In the genomic region with DNA sequence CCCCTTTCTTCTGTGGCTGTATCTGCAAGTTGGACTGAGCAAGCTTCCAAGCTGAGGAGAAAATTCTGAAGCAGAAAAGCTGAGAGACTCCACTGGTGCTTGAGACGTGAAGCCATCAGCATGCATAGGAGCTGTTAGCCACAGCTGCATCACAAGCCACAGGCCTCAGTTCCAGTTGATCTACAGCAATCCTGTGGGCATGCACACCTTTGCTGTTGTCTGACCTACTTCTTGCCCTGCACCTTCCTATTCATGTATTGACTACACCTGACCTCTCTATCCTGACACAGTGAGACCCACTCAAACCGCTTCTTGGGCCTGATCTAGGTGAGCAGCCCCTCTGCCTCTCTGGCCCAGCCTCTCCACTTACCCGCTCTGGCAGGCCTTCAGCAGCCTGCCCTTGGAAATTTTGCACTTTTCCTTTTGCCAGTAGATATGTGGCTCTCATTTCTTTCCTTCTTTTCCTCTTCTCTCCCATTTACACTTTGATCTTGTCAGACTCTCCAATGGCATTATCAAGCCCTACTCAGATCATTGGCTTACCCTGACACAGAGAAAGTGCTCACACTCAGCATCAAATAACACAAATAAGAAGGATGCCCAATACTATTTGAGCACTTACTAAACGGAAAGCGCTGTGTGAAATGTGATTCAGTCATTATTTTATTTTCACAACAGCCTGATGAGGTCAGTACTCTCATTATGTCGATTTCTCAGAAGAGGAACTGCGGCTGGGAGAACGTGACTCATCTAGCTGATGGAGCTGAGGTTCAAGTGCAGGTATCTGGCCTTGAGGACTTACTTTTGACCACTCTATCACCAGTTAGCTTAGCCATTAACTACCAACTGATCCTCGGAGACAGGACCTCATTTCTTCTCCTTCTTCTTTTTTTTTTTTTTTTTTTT, we compare ENCODE assay signal across 9 cellular contexts. TPM values are rescaled to one million over a fixed set of nuclear protein-coding genes. Genes with fewer than 3 reads are reported as not detected.
DNase-seq lines count a peak whose midpoint lies in the region; ATAC-seq lines count a peak whose summit lies in the region.
"Had no signal": no experiment of that assay in that cellular context is flagged by ENCODE, and none has a peak within 500 bp of the region (broad histone marks: within the 10 kb centered on the region; RNA-seq: fewer than 3 reads in every experiment).

No MANE protein-coding gene starts in this region.

- no peak for DNase-seq in activated CD4-positive, CD25-positive, alpha-beta regulatory T cell treated with anti-CD3 and anti-CD28 coated beads, Interleukin-2, amount 50 U/mL, for 72 hours
- DNase-seq in HPDE6-E6E7 (ENCODE audit: extremely low spot score) (peak; percentile 79), naive B cell (no peak), HAP-1 (ENCODE audit: low spot score in 2 of 2) (no peak), RPMI8226 (no peak)

- no peaks in the 10 kb centered on the region for H3K27me3 ChIP-seq in HAP-1 (ENCODE audit: low read depth)

- peaks cover 12% of the 10 kb centered on the region for H3K4me1 Mint-ChIP-seq in activated T-helper 17 cell treated with anti-CD3 and anti-CD28 coated beads, Interleukin-2, amount 50 U/mL, for 72 hours
- peaks cover 3 to 5% (median 4%) of the 10 kb centered on the region in 3 donors for H3K4me1 Mint-ChIP-seq in naive B cell

- H3K36me3 ChIP-seq in HAP-1 (replicated peaks) = no peaks in the 10 kb centered on the region

- no peaks in the 10 kb centered on the region for H3K9me3 ChIP-seq in HAP-1

- H3K9me3 Mint-ChIP-seq in activated T-helper 17 cell treated with anti-CD3 and anti-CD28 coated beads, Interleukin-2, amount 50 U/mL, for 72 hours = no peaks in the 10 kb centered on the region
- H3K9me3 Mint-ChIP-seq in naive B cell = no peaks in the 10 kb centered on the region
- H3K9me3 Mint-ChIP-seq: neural crest cell had no signal

- H3K27me3 Mint-ChIP-seq in activated T-helper 17 cell treated with anti-CD3 and anti-CD28 coated beads, Interleukin-2, amount 50 U/mL, for 72 hours = no peaks in the 10 kb centered on the region
- H3K27me3 Mint-ChIP-seq in naive B cell = no peaks in the 10 kb centered on the region

- peak overlapping the region; percentile 88 for H3K27ac Mint-ChIP-seq in activated T-helper 17 cell treated with anti-CD3 and anti-CD28 coated beads, Interleukin-2, amount 50 U/mL, for 72 hours
- peak overlapping the region in 2 of 6 donors; percentile 30 to 86 for H3K27ac Mint-ChIP-seq in naive B cell

- peak overlapping the region; percentile 79 for H3K4me3 Mint-ChIP-seq in activated T-helper 17 cell treated with anti-CD3 and anti-CD28 coated beads, Interleukin-2, amount 50 U/mL, for 72 hours
- no peak overlapping the region for H3K4me3 Mint-ChIP-seq in naive B cell
- H3K4me3 Mint-ChIP-seq: neural crest cell had no signal

- H3K4me1 ChIP-seq in HAP-1 = peaks cover 10% of the 10 kb centered on the region

- ATAC-seq in activated CD4-positive, CD25-positive, alpha-beta regulatory T cell treated with anti-CD3 and anti-CD28 coated beads, Interleukin-2, amount 50 U/mL, for 24 hours = peak; percentile 89 to 91
- ATAC-seq in activated T-helper 17 cell treated with anti-CD3 and anti-CD28 coated beads, Interleukin-2, amount 50 U/mL, for 72 hours (replicated peaks) = peak; percentile 91
- ATAC-seq in naive B cell (ENCODE audit: low read depth in 2 of 2) (peak; percentile 25 to 27), HG03097 (IDR thresholded peaks at IDR 0.05; ENCODE audit: low FRiP score, unreplicated experiment) (no peak)

- in situ Hi-C loops in HAP-1 (cut with MboI; ENCODE audit: low sequenced_read_pairs) = loop anchor here (5.0 kb wide), 1 partner anchor 102 kb away; no protein-coding TSS in a partner anchor

- H3K36me3 Mint-ChIP-seq in activated T-helper 17 cell treated with anti-CD3 and anti-CD28 coated beads, Interleukin-2, amount 50 U/mL, for 72 hours (ENCODE audit: low read depth) = no peaks in the 10 kb centered on the region
- H3K36me3 Mint-ChIP-seq in naive B cell = no peaks in the 10 kb centered on the region

- H3K4me3 ChIP-seq in HAP-1 = no peak overlapping the region

RNA-seq across cellular contexts. Expression of a gene that starts 21.9 kb away (rescaled TPM):
- 10 to 100 TPM in 1 of 2 donors, 1 to 10 TPM in 1; 4.1 to 10.3 TPM for total RNA-seq in activated T-helper 17 cell treated with anti-CD3 and anti-CD28 coated beads, Interleukin-2, amount 50 U/mL, for 72 hours
- polyA plus RNA-seq in naive B cell (ENCODE audit: low read depth in 6 of 6) = 1 to 10 TPM; 1.0 to 4.9 (median 3.3) TPM

RNA-seq across cellular contexts. Expression of a gene that starts 56.9 kb away (rescaled TPM):
- 10 to 100 TPM; 60.5 to 63.1 TPM for total RNA-seq in activated T-helper 17 cell treated with anti-CD3 and anti-CD28 coated beads, Interleukin-2, amount 50 U/mL, for 72 hours
- polyA plus RNA-seq in naive B cell (ENCODE audit: low read depth in 6 of 6) = 10 to 100 TPM; 56.3 to 77.1 (median 66.9) TPM
